8 cellular contexts compared by ENCODE assay signal in genomic region chrX:65644621-65645287, GRCh38. TPM values are rescaled to one million over a fixed set of nuclear protein-coding genes. Genes with fewer than 3 reads are reported as not detected.
DNase-seq lines count a peak whose midpoint lies in the region; TF ChIP-seq lines count a peak whose summit lies in the region.

No MANE protein-coding gene starts in this region.

- H3K27me3 ChIP-seq in MG63 = no peaks in the 10 kb centered on the region
- H3K27me3 ChIP-seq in H7 (ENCODE audit: control insufficient read depth, insufficient read depth, low read length) = no peaks in the 10 kb centered on the region

- H3K4me1 Mint-ChIP-seq in chondrocyte (ENCODE audit: low read depth) = peaks cover 38% of the 10 kb centered on the region

- H3K36me3 ChIP-seq in MG63 (no peaks in the 10 kb centered on the region), H7 (replicated peaks; ENCODE audit: control insufficient read depth, insufficient read depth, low read length) (no peaks in the 10 kb centered on the region)

- peaks cover 15% of the 10 kb centered on the region for H3K9me3 Mint-ChIP-seq in chondrocyte (ENCODE audit: low read depth)

- H3K4me3 ChIP-seq in MG63 = no peak overlapping the region
- no peak overlapping the region for H3K4me3 ChIP-seq in H7 (ENCODE audit: insufficient read depth, low read depth, low read length)

- peak overlapping the region; percentile 92 for H3K27ac Mint-ChIP-seq in chondrocyte (ENCODE audit: unreplicated experiment)

- H3K4me3 Mint-ChIP-seq in chondrocyte (ENCODE audit: unreplicated experiment) = no peak overlapping the region

- no peaks in the 10 kb centered on the region for H3K36me3 Mint-ChIP-seq in chondrocyte (ENCODE audit: low read depth)

- H3K9me3 ChIP-seq in MG63 = no peaks in the 10 kb centered on the region

- H3K27me3 Mint-ChIP-seq in chondrocyte (ENCODE audit: low read depth) = no peaks in the 10 kb centered on the region

- no peak for TF ChIP-seq CTCF in chondrocyte (IDR thresholded peaks at IDR 0.05)

- peak; percentile 82 for DNase-seq in AG08396 (ENCODE audit: low spot score)
- DNase-seq in MG63 = peak; percentile 90
- DNase-seq in chondrocyte (ENCODE audit: low spot score) = no peak
- peak; percentile 86 to 89 for DNase-seq in lung microvascular endothelial cell (ENCODE audit: low read depth in 2 of 2)
- DNase-seq in ureter (ENCODE audit: low spot score) = peak; percentile 82
- DNase-seq in NCI-H2107 (lab: John Stamatoyannopoulos, UW) = no peak
- no peak for DNase-seq in H7
- no peak for DNase-seq in cortex of kidney (lab: John Stamatoyannopoulos, UW)

RNA-seq across cellular contexts. Expression of gene MSN, which starts 22.7 kb away (rescaled TPM):
- total RNA-seq in MG63 (2014; rRNA removed; shearing (Covaris generic); ENCODE audit: low replicate concordance) = 303 and 315 TPM in 2 replicates
- total RNA-seq in chondrocyte (335 to 384 TPM (median 382 TPM) in 3 replicates), lung microvascular endothelial cell (156 and 229 TPM in 2 replicates), ureter (134 TPM)
- total RNA-seq in H7 (2014; rRNA removed; shearing (Covaris generic)) = 175 and 186 TPM in 2 replicates

Comparison
In these comparisons a context has a peak if more than half of its experiments do, and no peak if none do; other contexts are left out.
1. DNase-seq: peak in AG08396 (single experiment), MG63 (single experiment), lung microvascular endothelial cell (2 of 2) and ureter (single experiment); none in chondrocyte (single experiment), NCI-H2107 (single experiment), H7 (single experiment) and cortex of kidney (single experiment).